9 cellular contexts compared by ENCODE assay signal in genomic region chr2:68714866-68715265, GRCh38. TPM values are rescaled to one million over a fixed set of nuclear protein-coding genes. Genes with fewer than 3 reads are reported as not detected.
DNase-seq lines count a peak whose midpoint lies in the region; ATAC-seq and TF ChIP-seq lines count a peak whose summit lies in the region.
"Had no signal": no experiment of that assay in that cellular context is flagged by ENCODE, and none has a peak within 500 bp of the region (broad histone marks: within the 10 kb centered on the region; RNA-seq: fewer than 3 reads in every experiment).

No MANE protein-coding gene starts in this region.

- CTCF ChIA-PET in MCF 10A (lab: Yijun Ruan, JAX) = interaction anchor here (0.6 to 8.2 kb wide), 7 partner anchors 9 to 251 kb away, joined by 3 to 139 read pairs (median 3); no protein-coding TSS in a partner anchor

- peaks cover 22% of the 10 kb centered on the region for H3K27me3 Mint-ChIP-seq in MCF 10A (ENCODE audit: insufficient read depth, unreplicated experiment)

- intact Hi-C loops in MCF 10A (cut with micrococcal nuclease) = loop anchor here (1.0 kb wide), 2 partner anchors 228 to 252 kb away; no protein-coding TSS in a partner anchor

- H3K4me3 ChIP-seq in right atrium auricular region = no peak overlapping the region
- H3K4me3 ChIP-seq: thyroid gland had no signal

- no peaks in the 10 kb centered on the region for H3K36me3 ChIP-seq in right atrium auricular region
- H3K36me3 ChIP-seq: thyroid gland had no signal

- no peaks in the 10 kb centered on the region for H3K4me1 Mint-ChIP-seq in MCF 10A (ENCODE audit: insufficient read depth, unreplicated experiment)

- no peak overlapping the region for H3K27ac ChIP-seq in right atrium auricular region
- H3K27ac ChIP-seq: thyroid gland had no signal

- peak; percentile 37 for DNase-seq in stimulated activated CD4-positive, alpha-beta T cell treated with anti-CD3 and anti-CD28 coated beads, Interleukin-4, amount 100 ng/mL, for 24 hours
- DNase-seq in stimulated activated CD4-positive, alpha-beta T cell treated with anti-CD3 and anti-CD28 coated beads, Interleukin-2, amount 100 ng/mL, for 48 hours = no peak
- DNase-seq in SIG-M5 (lab: John Stamatoyannopoulos, UW) (peak; percentile 89), right atrium auricular region (ENCODE audit: low spot score) (peak; percentile 69), HK-2 (ENCODE audit: unreplicated experiment) (no peak), NCI-H446 treated with DMSO at 0.1 percent for 48 hours (lab: John Stamatoyannopoulos, UW) (no peak), MCF 10A (ENCODE audit: unreplicated experiment) (no peak)

- POLR2A ChIA-PET in MCF 10A (lab: Yijun Ruan, JAX) = no interaction called here

- peak; percentile 57 for ATAC-seq in HG03045 (IDR thresholded peaks at IDR 0.05; ENCODE audit: unreplicated experiment)

- no peaks in the 10 kb centered on the region for H3K27me3 ChIP-seq in right atrium auricular region
- H3K27me3 ChIP-seq: thyroid gland had no signal

- no TSS peak for BruUV-seq in MCF 10A (replicated peaks; lab: Mats Ljungman, UMichigan)

- no peak for TF ChIP-seq CTCF in right atrium auricular region (IDR thresholded peaks at IDR 0.05)
- no peak for TF ChIP-seq CTCF in MCF 10A (IDR thresholded peaks at IDR 0.05; ENCODE audit: unreplicated experiment)

- peaks cover 0 to 10% of the 10 kb centered on the region in 2 donors for H3K4me1 ChIP-seq in right atrium auricular region
- H3K4me1 ChIP-seq: thyroid gland had no signal

- no peaks in the 10 kb centered on the region for H3K9me3 ChIP-seq in right atrium auricular region
- H3K9me3 ChIP-seq: thyroid gland had no signal

- H3K27ac Mint-ChIP-seq in MCF 10A (ENCODE audit: low read depth, unreplicated experiment) = no peak overlapping the region

- H3K9me3 Mint-ChIP-seq in MCF 10A (ENCODE audit: unreplicated experiment) = no peaks in the 10 kb centered on the region

- no peak overlapping the region for H3K4me3 Mint-ChIP-seq in MCF 10A (ENCODE audit: unreplicated experiment)

- H3K36me3 Mint-ChIP-seq in MCF 10A (ENCODE audit: insufficient read depth, unreplicated experiment) = no peaks in the 10 kb centered on the region

RNA-seq across cellular contexts. Expression of gene ARHGAP25, which starts 19.7 kb away (rescaled TPM):
- 10 to 100 TPM in 1 of 2 donors, 1 to 10 TPM in 1; 4.2 to 12.8 TPM for total RNA-seq in right atrium auricular region
- total RNA-seq in MCF 10A (2022) = 0.93 TPM in 2 replicates

Comparison
In these comparisons a context has a peak if more than half of its experiments do, and no peak if none do; other contexts are left out.
1. DNase-seq: peak in stimulated activated CD4-positive, alpha-beta T cell treated with anti-CD3 and anti-CD28 coated beads, Interleukin-4, amount 100 ng/mL, for 24 hours (single experiment), SIG-M5 (single experiment) and right atrium auricular region (single experiment); none in stimulated activated CD4-positive, alpha-beta T cell treated with anti-CD3 and anti-CD28 coated beads, Interleukin-2, amount 100 ng/mL, for 48 hours (0 of 2), HK-2 (single experiment), NCI-H446 treated with DMSO at 0.1 percent for 48 hours (single experiment) and MCF 10A (single experiment).